Comparison of ENCODE assay signal across 21 cellular contexts in the genomic region with DNA sequence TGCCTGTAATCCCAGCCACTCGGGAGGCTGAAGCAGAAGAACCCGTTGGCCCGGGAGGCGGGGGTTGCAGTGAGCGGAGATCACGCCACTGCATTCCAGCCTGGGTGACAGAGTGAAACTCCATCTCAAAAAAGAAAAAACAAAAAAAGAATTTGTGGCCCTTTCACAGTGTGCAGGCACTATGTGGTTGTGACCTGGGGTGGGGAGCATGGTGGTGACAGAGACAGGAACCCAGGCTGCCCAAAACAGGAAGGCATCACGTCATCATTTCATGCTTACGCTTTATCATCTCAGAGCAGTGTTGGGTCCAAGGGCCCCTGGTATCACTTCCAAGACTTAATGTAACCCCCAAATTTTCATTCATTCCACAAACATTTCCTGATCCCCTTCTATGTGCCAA.
A peak's percentile ranks its signal among the peaks of the same experiment; 100 is the strongest.
DNase-seq lines count a peak whose midpoint lies in the region; ATAC-seq lines count a peak whose summit lies in the region.
"Had no signal": no experiment of that assay in that cellular context is flagged by ENCODE, and none has a peak within 500 bp of the region (broad histone marks: within the 10 kb centered on the region; RNA-seq: fewer than 3 reads in every experiment).

No MANE protein-coding gene starts in this region.

- peak overlapping the region; percentile 89 for H3K27ac Mint-ChIP-seq in activated CD4-positive, alpha-beta T cell treated with anti-CD3 and anti-CD28 coated beads, Interleukin-2, amount 10 ng/mL, durations not matched to agents 7 days and 5 days
- peak overlapping the region; percentile 79 to 100 (median 96) for H3K27ac Mint-ChIP-seq in CD8-positive, alpha-beta memory T cell
- peak overlapping the region; percentile 76 for H3K27ac Mint-ChIP-seq in activated T-helper 17 cell treated with anti-CD3 and anti-CD28 coated beads, Interleukin-2, amount 50 U/mL, for 72 hours
- peak overlapping the region in 9 of 10 donors; percentile 21 to 95 (median 64) for H3K27ac Mint-ChIP-seq in naive thymus-derived CD8-positive, alpha-beta T cell
- H3K27ac Mint-ChIP-seq: nephron, progenitor cell of endocrine pancreas had no signal

- POLR2A ChIA-PET in activated CD4-positive, alpha-beta T cell treated with anti-CD3 and anti-CD28 coated beads, Interleukin-2, amount 10 ng/mL, durations not matched to agents 7 days and 5 days (lab: Charles Lee): no interaction called here
- POLR2A ChIA-PET in CD8-positive, alpha-beta memory T cell (lab: Charles Lee): no interaction called here
- POLR2A ChIA-PET in naive thymus-derived CD8-positive, alpha-beta T cell (lab: Charles Lee): no interaction called here

- H3K27me3 ChIP-seq in CD8-positive, alpha-beta memory T cell (ENCODE audit: insufficient read depth, low read length, poor library complexity, severe bottlenecking): no peaks in the 10 kb centered on the region
- H3K27me3 ChIP-seq: hepatocyte, tibial artery had no signal

- peak overlapping the region; percentile 61 for H3K27ac ChIP-seq in CD8-positive, alpha-beta memory T cell (ENCODE audit: low read depth, low read length)
- H3K27ac ChIP-seq: hepatocyte, skin epidermis, tibial artery had no signal

- peaks cover 21% of the 10 kb centered on the region for H3K4me1 ChIP-seq in CD8-positive, alpha-beta memory T cell (ENCODE audit: insufficient read depth, low read length)
- H3K4me1 ChIP-seq: tibial artery had no signal

- H3K27me3 Mint-ChIP-seq in activated CD4-positive, alpha-beta T cell treated with anti-CD3 and anti-CD28 coated beads, Interleukin-2, amount 10 ng/mL, durations not matched to agents 7 days and 5 days: peaks cover 17% of the 10 kb centered on the region
- H3K27me3 Mint-ChIP-seq in CD8-positive, alpha-beta memory T cell: peaks cover 0 to 4% of the 10 kb centered on the region in 2 donors
- no peaks in the 10 kb centered on the region for H3K27me3 Mint-ChIP-seq in activated T-helper 17 cell treated with anti-CD3 and anti-CD28 coated beads, Interleukin-2, amount 50 U/mL, for 72 hours
- H3K27me3 Mint-ChIP-seq in naive thymus-derived CD8-positive, alpha-beta T cell: peaks cover 0 to 8% (median 1%) of the 10 kb centered on the region in 5 donors

- H3K4me3 ChIP-seq in CD8-positive, alpha-beta memory T cell (ENCODE audit: low read length): no peak overlapping the region
- H3K4me3 ChIP-seq: GM12878, hepatocyte, skin epidermis, tibial artery had no signal

- no peaks in the 10 kb centered on the region for H3K9me3 ChIP-seq in CD8-positive, alpha-beta memory T cell (ENCODE audit: low read length)

- DNase-seq in activated CD4-positive, alpha-beta T cell treated with anti-CD3 and anti-CD28 coated beads, Interleukin-2, amount 10 ng/mL, durations not matched to agents 7 days and 5 days: peak; percentile 46
- no peak for DNase-seq in activated CD4-positive, alpha-beta T cell treated with anti-CD3 and anti-CD28 coated beads for 4 hours
- peak; percentile 19 to 74 (median 37) for DNase-seq in CD8-positive, alpha-beta memory T cell
- peak in 3 of 10 donors; percentile 7 to 61 (median 24) for DNase-seq in naive thymus-derived CD8-positive, alpha-beta T cell
- DNase-seq in NCI-H2227 (lab: John Stamatoyannopoulos, UW; ENCODE audit: unreplicated experiment) (no peak), SK-N-DZ (ENCODE audit: low spot score) (no peak)
- DNase-seq: GF-D8; KBM-7; mammary epithelial cell; MV-4-11; NCI-H2029; NCI-H510A; stimulated activated CD4-positive, alpha-beta T cell treated with anti-CD3 and anti-CD28 coated beads, Interleukin-4, amount 100 ng/mL, for 24 hours; tibial artery had no signal

- H3K9me3 Mint-ChIP-seq in activated CD4-positive, alpha-beta T cell treated with anti-CD3 and anti-CD28 coated beads, Interleukin-2, amount 10 ng/mL, durations not matched to agents 7 days and 5 days: peaks cover 4% of the 10 kb centered on the region
- peaks cover 0 to 7% (median 0%) of the 10 kb centered on the region in 5 donors for H3K9me3 Mint-ChIP-seq in CD8-positive, alpha-beta memory T cell
- H3K9me3 Mint-ChIP-seq in activated T-helper 17 cell treated with anti-CD3 and anti-CD28 coated beads, Interleukin-2, amount 50 U/mL, for 72 hours: no peaks in the 10 kb centered on the region
- peaks cover 0 to 4% (median 0%) of the 10 kb centered on the region in 9 donors for H3K9me3 Mint-ChIP-seq in naive thymus-derived CD8-positive, alpha-beta T cell

- H3K4me1 Mint-ChIP-seq in activated CD4-positive, alpha-beta T cell treated with anti-CD3 and anti-CD28 coated beads, Interleukin-2, amount 10 ng/mL, durations not matched to agents 7 days and 5 days: peaks cover 19% of the 10 kb centered on the region
- H3K4me1 Mint-ChIP-seq in CD8-positive, alpha-beta memory T cell: peaks cover 10 to 43% (median 14%) of the 10 kb centered on the region in 3 donors
- peaks cover 10% of the 10 kb centered on the region for H3K4me1 Mint-ChIP-seq in activated T-helper 17 cell treated with anti-CD3 and anti-CD28 coated beads, Interleukin-2, amount 50 U/mL, for 72 hours
- H3K4me1 Mint-ChIP-seq in naive thymus-derived CD8-positive, alpha-beta T cell: peaks cover 0 to 13% (median under 1%) of the 10 kb centered on the region in 4 donors
- H3K4me1 Mint-ChIP-seq: nephron had no signal

- peak; percentile 82 for ATAC-seq in activated T-helper 17 cell treated with anti-CD3 and anti-CD28 coated beads, Interleukin-2, amount 50 U/mL, for 72 hours (replicated peaks)
- ATAC-seq in naive thymus-derived CD8-positive, alpha-beta T cell: peak; percentile 61 to 89
- no peak for ATAC-seq in GM21619 (IDR thresholded peaks at IDR 0.05; ENCODE audit: unreplicated experiment)
- ATAC-seq: GM12878 had no signal

- no peaks in the 10 kb centered on the region for H3K36me3 ChIP-seq in CD8-positive, alpha-beta memory T cell (ENCODE audit: insufficient read depth, low read length)
- H3K36me3 ChIP-seq: tibial artery had no signal

- peak overlapping the region; percentile 2 for H3K4me3 Mint-ChIP-seq in activated CD4-positive, alpha-beta T cell treated with anti-CD3 and anti-CD28 coated beads, Interleukin-2, amount 10 ng/mL, durations not matched to agents 7 days and 5 days
- peak overlapping the region; percentile 6 to 85 (median 59) for H3K4me3 Mint-ChIP-seq in CD8-positive, alpha-beta memory T cell
- peak overlapping the region; percentile 42 for H3K4me3 Mint-ChIP-seq in activated T-helper 17 cell treated with anti-CD3 and anti-CD28 coated beads, Interleukin-2, amount 50 U/mL, for 72 hours
- H3K4me3 Mint-ChIP-seq in naive thymus-derived CD8-positive, alpha-beta T cell: peak overlapping the region in 4 of 10 donors; percentile 31 to 58 (median 56)
- H3K4me3 Mint-ChIP-seq: nephron had no signal

- no peaks in the 10 kb centered on the region for H3K36me3 Mint-ChIP-seq in activated CD4-positive, alpha-beta T cell treated with anti-CD3 and anti-CD28 coated beads, Interleukin-2, amount 10 ng/mL, durations not matched to agents 7 days and 5 days (ENCODE audit: low read depth)
- no peaks in the 10 kb centered on the region for H3K36me3 Mint-ChIP-seq in CD8-positive, alpha-beta memory T cell
- no peaks in the 10 kb centered on the region for H3K36me3 Mint-ChIP-seq in activated T-helper 17 cell treated with anti-CD3 and anti-CD28 coated beads, Interleukin-2, amount 50 U/mL, for 72 hours (ENCODE audit: low read depth)
- H3K36me3 Mint-ChIP-seq in naive thymus-derived CD8-positive, alpha-beta T cell: no peaks in the 10 kb centered on the region

- CTCF ChIA-PET in activated CD4-positive, alpha-beta T cell treated with anti-CD3 and anti-CD28 coated beads, Interleukin-2, amount 10 ng/mL, durations not matched to agents 7 days and 5 days (lab: Charles Lee): no interaction called here
- CTCF ChIA-PET in CD8-positive, alpha-beta memory T cell (lab: Charles Lee): interaction anchor here (0.8 to 0.9 kb wide), 2 partner anchors 10 to 12 kb away, joined by 3 read pairs; no protein-coding TSS in a partner anchor

Comparison
In these comparisons a context has a peak if more than half of its experiments do, and no peak if none do; other contexts are left out.
1. DNase-seq: peak in activated CD4-positive, alpha-beta T cell treated with anti-CD3 and anti-CD28 coated beads, Interleukin-2, amount 10 ng/mL, durations not matched to agents 7 days and 5 days (single experiment) and CD8-positive, alpha-beta memory T cell (5 of 5); none in activated CD4-positive, alpha-beta T cell treated with anti-CD3 and anti-CD28 coated beads for 4 hours (0 of 2), NCI-H2227 (single experiment) and SK-N-DZ (single experiment).
2. Peak in every context shown above with its lines, with median percentiles within 50 percentile points of each other: H3K27ac Mint-ChIP-seq.